ENCODE assay signal across 36 cellular contexts in the genomic region with DNA sequence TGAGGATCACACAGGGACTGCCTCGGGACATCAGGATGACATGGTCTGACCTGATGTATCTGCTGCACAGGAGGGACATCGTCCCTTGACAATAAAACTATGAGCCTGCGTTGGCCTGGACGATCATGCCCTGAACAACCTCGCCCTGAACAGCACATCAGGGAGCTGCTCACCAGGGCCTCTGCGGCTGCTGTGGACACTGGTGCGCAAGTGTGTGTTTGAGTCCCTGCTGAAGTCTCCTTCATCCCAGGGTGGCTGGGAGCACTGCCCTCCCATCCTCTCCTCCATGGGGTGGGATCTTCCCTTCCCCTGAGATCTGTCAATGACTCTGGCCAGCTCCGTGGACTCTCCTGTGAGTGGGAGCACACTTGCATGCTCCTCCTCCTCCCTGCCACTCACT.
"Had no signal": no experiment of that assay in that cellular context is flagged by ENCODE, and none has a peak within 500 bp of the region (broad histone marks: within the 10 kb centered on the region; RNA-seq: fewer than 3 reads in every experiment).

No MANE protein-coding gene starts in this region.

- H3K4me3 Mint-ChIP-seq: activated B cell treated with CpG ODN at 0.5 μM for 24 hours; activated CD4-positive, alpha-beta memory T cell treated with anti-CD3 and anti-CD28 coated beads for 36 hours; activated CD4-positive, alpha-beta T cell treated with anti-CD3 and anti-CD28 coated beads, Interleukin-2, amount 10 ng/mL, durations not matched to agents 24 days and 14 days; activated CD8-positive, alpha-beta T cell treated with anti-CD3 and anti-CD28 coated beads for 36 hours; activated naive CD4-positive, alpha-beta T cell treated with anti-CD3 and anti-CD28 coated beads, Interleukin-2, amount 10 ng/mL, durations not matched to agents 7 days and 5 days; activated naive CD4-positive, alpha-beta T cell treated with anti-CD3 and anti-CD28 coated beads, Interleukin-2, amount 50 U/mL, for 24 hours; activated naive CD8-positive, alpha-beta T cell; activated naive CD8-positive, alpha-beta T cell treated with anti-CD3 and anti-CD28 coated beads, Interleukin-2, amount 10 ng/mL, durations not matched to agents 7 days and 5 days; activated naive CD8-positive, alpha-beta T cell treated with anti-CD3 and anti-CD28 coated beads, Interleukin-2, amount 50 U/mL, for 24 hours; activated T-cell treated with anti-CD3 and anti-CD28 coated beads, Interleukin-2, amount 50 U/mL, for 4 hours; brain; central memory CD8-positive, alpha-beta T cell; T-helper 1 cell treated with Interleukin-12 subunit alpha and Interleukin-12 subunit beta and Interleukin-4 antibody, amounts not matched to agents 30 μg/mL and 1 μg/mL, for 36 hours; T-helper 2 cell treated with Interferon-gamma antibody and Interleukin-4, amounts not matched to agents 5 μg/mL and 100 μg/mL, for 36 hours had no signal

- H3K4me1 ChIP-seq: ascending aorta had no signal

- DNase-seq: activated B cell treated with CpG ODN at 0.5 μM for 24 hours; activated CD4-positive, alpha-beta memory T cell treated with anti-CD3 and anti-CD28 coated beads for 36 hours; activated CD4-positive, alpha-beta T cell treated with anti-CD3 and anti-CD28 coated beads for 4 hours; activated CD4-positive, alpha-beta T cell treated with anti-CD3 and anti-CD28 coated beads, Interleukin-2, amount 10 ng/mL, durations not matched to agents 24 days and 14 days; activated CD4-positive, alpha-beta T cell treated with anti-CD3 and anti-CD28 coated beads, Interleukin-2, amount 50 U/mL, for 1 hour; activated CD4-positive, alpha-beta T cell treated with anti-CD3 and anti-CD28 coated beads, Interleukin-2, amount 50 U/mL, for 4 hours; activated CD4-positive, CD25-positive, alpha-beta regulatory T cell treated with anti-CD3 and anti-CD28 coated beads, Interleukin-2, amount 50 U/mL, for 72 hours; activated CD8-positive, alpha-beta memory T cell treated with anti-CD3 and anti-CD28 coated beads, Interleukin-2, amount 50 U/mL, for 4 hours; activated CD8-positive, alpha-beta T cell treated with anti-CD3 and anti-CD28 coated beads for 36 hours; activated effector memory CD4-positive, alpha-beta T cell treated with Interleukin-2 at 50 U/mL for 16 hours; activated gamma-delta T cell; activated naive CD4-positive, alpha-beta T cell treated with anti-CD3 and anti-CD28 coated beads, Interleukin-2, amount 10 ng/mL, durations not matched to agents 7 days and 5 days; activated naive CD4-positive, alpha-beta T cell treated with Interleukin-2 at 50 U/mL for 16 hours; activated naive CD8-positive, alpha-beta T cell treated with anti-CD3 and anti-CD28 coated beads, Interleukin-2, amount 10 ng/mL, durations not matched to agents 7 days and 5 days; activated naive CD8-positive, alpha-beta T cell treated with anti-CD3 and anti-CD28 coated beads, Interleukin-2, amount 50 U/mL, for 24 hours; activated T-cell treated with anti-CD3 and anti-CD28 coated beads for 4 hours; activated T-cell treated with anti-CD3 and anti-CD28 coated beads, Interleukin-2, amount 50 U/mL, for 1 hour; activated T-cell treated with anti-CD3 and anti-CD28 coated beads, Interleukin-2, amount 50 U/mL, for 4 hours; amygdala; anterior cingulate cortex; caudate nucleus; T-helper 1 cell; T-helper 2 cell; T-helper 9 cell had no signal

- H3K27ac ChIP-seq: ascending aorta, cardiac muscle cell, VCaP had no signal

- H3K4me3 ChIP-seq: ascending aorta, cardiac muscle cell had no signal

- H3K27ac Mint-ChIP-seq: activated B cell treated with CpG ODN at 0.5 μM for 24 hours; activated CD4-positive, alpha-beta memory T cell treated with anti-CD3 and anti-CD28 coated beads for 36 hours; activated CD4-positive, alpha-beta T cell treated with anti-CD3 and anti-CD28 coated beads, Interleukin-2, amount 10 ng/mL, durations not matched to agents 24 days and 14 days; activated CD8-positive, alpha-beta T cell treated with anti-CD3 and anti-CD28 coated beads for 36 hours; activated naive CD4-positive, alpha-beta T cell treated with anti-CD3 and anti-CD28 coated beads, Interleukin-2, amount 50 U/mL, for 24 hours; activated naive CD8-positive, alpha-beta T cell; activated naive CD8-positive, alpha-beta T cell treated with anti-CD3 and anti-CD28 coated beads, Interleukin-2, amount 10 ng/mL, durations not matched to agents 7 days and 5 days; activated naive CD8-positive, alpha-beta T cell treated with anti-CD3 and anti-CD28 coated beads, Interleukin-2, amount 50 U/mL, for 24 hours; activated T-helper 2 cell treated with anti-CD3 and anti-CD28 coated beads, Interferon-gamma antibody, Interleukin-2, Interleukin-4, amounts not matched to agents 10 μg/mL and 5 μg/mL and 100 μg/mL, durations not matched to agents 14 hours and 24 hours and 36 hours; brain; T-helper 1 cell treated with Interleukin-12 subunit alpha and Interleukin-12 subunit beta and Interleukin-4 antibody, amounts not matched to agents 30 μg/mL and 1 μg/mL, for 36 hours; T-helper 2 cell treated with Interferon-gamma antibody and Interleukin-4, amounts not matched to agents 5 μg/mL and 100 μg/mL, for 36 hours had no signal

- H3K36me3 ChIP-seq: ascending aorta, cardiac muscle cell had no signal

- ATAC-seq: activated CD8-positive, alpha-beta T cell treated with anti-CD3 and anti-CD28 coated beads for 36 hours; activated naive CD8-positive, alpha-beta T cell treated with anti-CD3 and anti-CD28 coated beads, Interleukin-2, amount 50 U/mL, for 24 hours; activated T-cell treated with anti-CD3 and anti-CD28 coated beads, Interleukin-2, amount 50 U/mL, for 4 hours had no signal

- H3K27me3 Mint-ChIP-seq: activated CD4-positive, alpha-beta T cell treated with anti-CD3 and anti-CD28 coated beads, Interleukin-2, amount 10 ng/mL, durations not matched to agents 24 days and 14 days had no signal

- FAIRE-seq: bronchial epithelial cell, TTC549 had no signal

- H3K36me3 Mint-ChIP-seq: activated CD4-positive, alpha-beta memory T cell treated with anti-CD3 and anti-CD28 coated beads for 36 hours; activated naive CD4-positive, alpha-beta T cell treated with anti-CD3 and anti-CD28 coated beads, Interleukin-2, amount 10 ng/mL, durations not matched to agents 7 days and 5 days; activated naive CD4-positive, alpha-beta T cell treated with anti-CD3 and anti-CD28 coated beads, Interleukin-2, amount 50 U/mL, for 24 hours; activated naive CD8-positive, alpha-beta T cell; activated naive CD8-positive, alpha-beta T cell treated with anti-CD3 and anti-CD28 coated beads, Interleukin-2, amount 10 ng/mL, durations not matched to agents 7 days and 5 days; brain had no signal

- H3K9me3 ChIP-seq: ascending aorta had no signal

- H3K4me1 Mint-ChIP-seq: activated B cell treated with CpG ODN at 0.5 μM for 24 hours; activated CD4-positive, alpha-beta T cell treated with anti-CD3 and anti-CD28 coated beads, Interleukin-2, amount 10 ng/mL, durations not matched to agents 24 days and 14 days; activated naive CD4-positive, alpha-beta T cell treated with anti-CD3 and anti-CD28 coated beads, Interleukin-2, amount 10 ng/mL, durations not matched to agents 7 days and 5 days; activated naive CD4-positive, alpha-beta T cell treated with anti-CD3 and anti-CD28 coated beads, Interleukin-2, amount 50 U/mL, for 24 hours; activated naive CD8-positive, alpha-beta T cell treated with anti-CD3 and anti-CD28 coated beads, Interleukin-2, amount 10 ng/mL, durations not matched to agents 7 days and 5 days; activated naive CD8-positive, alpha-beta T cell treated with anti-CD3 and anti-CD28 coated beads, Interleukin-2, amount 50 U/mL, for 24 hours; central memory CD8-positive, alpha-beta T cell had no signal

- H3K9me3 Mint-ChIP-seq: activated CD4-positive, alpha-beta T cell treated with anti-CD3 and anti-CD28 coated beads, Interleukin-2, amount 10 ng/mL, durations not matched to agents 24 days and 14 days; activated naive CD4-positive, alpha-beta T cell treated with anti-CD3 and anti-CD28 coated beads, Interleukin-2, amount 50 U/mL, for 24 hours; activated naive CD8-positive, alpha-beta T cell treated with anti-CD3 and anti-CD28 coated beads, Interleukin-2, amount 50 U/mL, for 24 hours had no signal
